In the genomic region with DNA sequence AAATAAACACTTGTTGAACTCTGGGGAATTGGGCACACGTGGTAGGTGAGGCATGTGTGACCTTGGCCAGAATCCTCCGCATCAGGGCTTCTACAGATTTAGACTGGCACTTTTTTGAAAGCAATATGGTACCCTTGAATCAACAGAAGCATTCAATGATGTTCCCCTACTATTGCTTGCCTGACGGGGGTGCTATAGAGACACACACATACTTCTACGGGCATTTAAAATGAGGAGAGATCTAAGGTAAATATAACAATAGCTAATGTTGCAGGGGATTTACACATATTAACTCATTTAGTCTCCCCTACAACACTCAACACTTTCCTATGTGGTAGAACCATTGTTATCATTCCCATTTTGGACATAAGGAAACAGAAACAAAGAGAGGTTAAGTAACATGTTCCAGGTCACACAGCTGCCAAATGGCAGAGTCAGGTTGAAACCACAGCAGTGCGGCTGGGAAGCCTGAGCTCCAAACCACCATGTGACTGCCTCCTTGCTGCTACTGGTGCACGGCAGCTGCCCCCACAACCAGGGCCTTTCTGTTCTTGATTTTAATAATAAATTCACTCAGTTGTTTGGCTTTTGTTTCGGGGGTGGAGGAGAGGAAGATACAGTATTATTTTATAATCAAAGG, we compare ENCODE assay signal across 11 cellular contexts.
A peak's percentile ranks its signal among the peaks of the same experiment; 100 is the strongest.
DNase-seq lines count a peak whose midpoint lies in the region; ATAC-seq and TF ChIP-seq lines count a peak whose summit lies in the region.
"Had no signal": no experiment of that assay in that cellular context is flagged by ENCODE, and none has a peak within 500 bp of the region (broad histone marks: within the 10 kb centered on the region; RNA-seq: fewer than 3 reads in every experiment).

No MANE protein-coding gene starts in this region.

- H3K9me3 ChIP-seq in HEK293 (ENCODE audit: control insufficient read depth, insufficient read depth, low read depth, low read length), result no peaks in the 10 kb centered on the region
- H3K9me3 ChIP-seq in Karpas-422 (ENCODE audit: low read length), result no peaks in the 10 kb centered on the region
- no peaks in the 10 kb centered on the region for H3K9me3 ChIP-seq in tibial artery
- no peaks in the 10 kb centered on the region for H3K9me3 ChIP-seq in uterus
- H3K9me3 ChIP-seq: neutrophil had no signal

- no peaks in the 10 kb centered on the region for H3K4me1 Mint-ChIP-seq in activated naive CD4-positive, alpha-beta T cell treated with anti-CD3 and anti-CD28 coated beads for 36 hours (ENCODE audit: low read depth)
- no peaks in the 10 kb centered on the region for H3K4me1 Mint-ChIP-seq in activated naive CD4-positive, alpha-beta T cell treated with anti-CD3 and anti-CD28 coated beads, Interleukin-2, amount 10 ng/mL, durations not matched to agents 7 days and 5 days

- no peak overlapping the region for H3K4me3 Mint-ChIP-seq in activated naive CD4-positive, alpha-beta T cell treated with anti-CD3 and anti-CD28 coated beads for 36 hours
- no peak overlapping the region for H3K4me3 Mint-ChIP-seq in activated naive CD4-positive, alpha-beta T cell treated with anti-CD3 and anti-CD28 coated beads, Interleukin-2, amount 10 ng/mL, durations not matched to agents 7 days and 5 days

- no peak overlapping the region for H3K9ac ChIP-seq in Karpas-422 (ENCODE audit: low read length)

- H3K27me3 Mint-ChIP-seq in activated naive CD4-positive, alpha-beta T cell treated with anti-CD3 and anti-CD28 coated beads for 36 hours (ENCODE audit: low read depth), result no peaks in the 10 kb centered on the region
- peaks cover 4% of the 10 kb centered on the region for H3K27me3 Mint-ChIP-seq in activated naive CD4-positive, alpha-beta T cell treated with anti-CD3 and anti-CD28 coated beads, Interleukin-2, amount 10 ng/mL, durations not matched to agents 7 days and 5 days

- no peak overlapping the region for H2AFZ ChIP-seq in Karpas-422 (ENCODE audit: low read length)

- H3K4me2 ChIP-seq in Karpas-422 (ENCODE audit: low read depth, low read length, poor library complexity, severe bottlenecking), result no peak overlapping the region

- H3K36me3 Mint-ChIP-seq in activated naive CD4-positive, alpha-beta T cell treated with anti-CD3 and anti-CD28 coated beads for 36 hours (ENCODE audit: low read depth), result no peaks in the 10 kb centered on the region
- H3K36me3 Mint-ChIP-seq in activated naive CD4-positive, alpha-beta T cell treated with anti-CD3 and anti-CD28 coated beads, Interleukin-2, amount 10 ng/mL, durations not matched to agents 7 days and 5 days, result no peaks in the 10 kb centered on the region

- H3K36me3 ChIP-seq in HEK293 (ENCODE audit: control insufficient read depth in 2 of 2, insufficient read depth in 1 of 2, low read length in 2 of 2) (no peaks in the 10 kb centered on the region), Karpas-422 (ENCODE audit: insufficient read depth, low read length) (no peaks in the 10 kb centered on the region), tibial artery (no peaks in the 10 kb centered on the region), uterus (no peaks in the 10 kb centered on the region)
- H3K36me3 ChIP-seq: brain microvascular endothelial cell, neutrophil had no signal

- H3K9me2 ChIP-seq in Karpas-422 (replicated peaks; ENCODE audit: insufficient read depth, low read length), result no peaks in the 10 kb centered on the region

- no peak for TF ChIP-seq POLR2A in uterus (IDR thresholded peaks at IDR 0.05)

- ATAC-seq in stimulated activated naive CD8-positive, alpha-beta T cell treated with anti-CD3 and anti-CD28 coated beads, Interleukin-15, Interleukin-2, amounts not matched to agents 100 U/mL and 50 U/mL, for 24 hours, result peak; percentile 69

- no peak overlapping the region for H3K27ac ChIP-seq in HEK293 (ENCODE audit: extremely low read depth, low read depth, low read length)
- no peak overlapping the region for H3K27ac ChIP-seq in Karpas-422 (ENCODE audit: low read length)
- no peak overlapping the region for H3K27ac ChIP-seq in tibial artery
- no peak overlapping the region for H3K27ac ChIP-seq in uterus
- H3K27ac ChIP-seq: brain microvascular endothelial cell, neutrophil had no signal

- TF ChIP-seq CTCF in HEK293 (tag by site-specific recombination; IDR thresholded peaks at IDR 0.05) (no peak), tibial artery (IDR thresholded peaks at IDR 0.05) (no peak), uterus (IDR thresholded peaks at IDR 0.05) (no peak)

- H3K9me3 Mint-ChIP-seq in activated naive CD4-positive, alpha-beta T cell treated with anti-CD3 and anti-CD28 coated beads for 36 hours, result no peaks in the 10 kb centered on the region
- no peaks in the 10 kb centered on the region for H3K9me3 Mint-ChIP-seq in activated naive CD4-positive, alpha-beta T cell treated with anti-CD3 and anti-CD28 coated beads, Interleukin-2, amount 10 ng/mL, durations not matched to agents 7 days and 5 days

- intact Hi-C loops in activated naive CD4-positive, alpha-beta T cell treated with anti-CD3 and anti-CD28 coated beads for 36 hours (cut with micrococcal nuclease), result no loop called here
- intact Hi-C loops in tibial artery (cut with DNase I; ENCODE audit: low total_unique reads), result no loop called here
- intact Hi-C loops in uterus (cut with DNase I; ENCODE audit: low total_unique reads), result no loop called here

- DNase-seq in activated naive CD4-positive, alpha-beta T cell treated with anti-CD3 and anti-CD28 coated beads for 36 hours, result peak; percentile 22
- DNase-seq in activated naive CD4-positive, alpha-beta T cell treated with anti-CD3 and anti-CD28 coated beads, Interleukin-2, amount 10 ng/mL, durations not matched to agents 7 days and 5 days, result no peak
- DNase-seq in Karpas-422 (peak; percentile 64), tibial artery (no peak), uterus (no peak), T-helper 9 cell (no peak)
- DNase-seq in stimulated activated naive CD8-positive, alpha-beta T cell treated with anti-CD3 and anti-CD28 coated beads, Interleukin-15, Interleukin-2, amounts not matched to agents 100 U/mL and 50 U/mL, for 24 hours, result peak; percentile 24
- DNase-seq: brain microvascular endothelial cell, NCI-H2081 treated with DMSO at 0.1 percent for 48 hours had no signal

- H4K20me1 ChIP-seq in Karpas-422 (ENCODE audit: insufficient read depth, low read depth, low read length), result no peaks in the 10 kb centered on the region

- CTCF ChIA-PET in activated naive CD4-positive, alpha-beta T cell treated with anti-CD3 and anti-CD28 coated beads for 36 hours (lab: Charles Lee), result interaction anchor here (0.6 to 1.7 kb wide), 4 partner anchors 19 to 188 kb away, joined by 3 to 6 read pairs (median 4); no protein-coding TSS in a partner anchor
- CTCF ChIA-PET in activated naive CD4-positive, alpha-beta T cell treated with anti-CD3 and anti-CD28 coated beads, Interleukin-2, amount 10 ng/mL, durations not matched to agents 7 days and 5 days (lab: Charles Lee), result interaction anchor here (0.6 to 1.5 kb wide), 4 partner anchors 19 to 226 kb away, joined by 3 to 4 read pairs (median 3); no protein-coding TSS in a partner anchor
- CTCF ChIA-PET in HEK293 (lab: Yijun Ruan, JAX), result interaction anchor here (0.7 to 1.2 kb wide), 3 partner anchors 14 to 250 kb away, joined by 4 to 5 read pairs (median 4); no protein-coding TSS in a partner anchor

- H3K27me3 ChIP-seq in Karpas-422 (ENCODE audit: low read length) (no peaks in the 10 kb centered on the region), tibial artery (no peaks in the 10 kb centered on the region), uterus (no peaks in the 10 kb centered on the region)
- H3K27me3 ChIP-seq: brain microvascular endothelial cell, neutrophil had no signal

- H3K4me1 ChIP-seq in HEK293 (ENCODE audit: control insufficient read depth, insufficient read depth, low read length), result no peaks in the 10 kb centered on the region
- no peaks in the 10 kb centered on the region for H3K4me1 ChIP-seq in Karpas-422 (ENCODE audit: low read length)
- H3K4me1 ChIP-seq in tibial artery, result no peaks in the 10 kb centered on the region
- no peaks in the 10 kb centered on the region for H3K4me1 ChIP-seq in uterus

- H3K4me3 ChIP-seq in HEK293 (ENCODE audit: low read depth, low read length), result no peak overlapping the region
- no peak overlapping the region for H3K4me3 ChIP-seq in Karpas-422 (ENCODE audit: low read length)
- H3K4me3 ChIP-seq in tibial artery, result no peak overlapping the region
- no peak overlapping the region for H3K4me3 ChIP-seq in uterus

- POLR2A ChIA-PET in HEK293 (lab: Yijun Ruan, JAX), result no interaction called here

- H3K79me2 ChIP-seq in Karpas-422 (ENCODE audit: low read length), result no peaks in the 10 kb centered on the region

- H3K27ac Mint-ChIP-seq in activated naive CD4-positive, alpha-beta T cell treated with anti-CD3 and anti-CD28 coated beads for 36 hours, result no peak overlapping the region
- no peak overlapping the region for H3K27ac Mint-ChIP-seq in activated naive CD4-positive, alpha-beta T cell treated with anti-CD3 and anti-CD28 coated beads, Interleukin-2, amount 10 ng/mL, durations not matched to agents 7 days and 5 days

TF ChIP-seq in HEK293, 187 proteins besides CTCF, POLR2A, EP300 and RAD21:
- TF ChIP-seq SCRT2 (tag by site-specific recombination; IDR thresholded peaks at IDR 0.05) (0 out of 2 replicates have a peak, but pooled peaks have one; percentile 30), SALL2 (tag by site-specific recombination; IDR thresholded peaks at IDR 0.05; ENCODE audit: borderline replicate concordance) (no peak)

Comparison
In these comparisons a context has a peak if more than half of its experiments do, and no peak if none do; other contexts are left out.
1. DNase-seq: peak in activated naive CD4-positive, alpha-beta T cell treated with anti-CD3 and anti-CD28 coated beads for 36 hours (single experiment), Karpas-422 (single experiment) and stimulated activated naive CD8-positive, alpha-beta T cell treated with anti-CD3 and anti-CD28 coated beads, Interleukin-15, Interleukin-2, amounts not matched to agents 100 U/mL and 50 U/mL, for 24 hours (single experiment); none in activated naive CD4-positive, alpha-beta T cell treated with anti-CD3 and anti-CD28 coated beads, Interleukin-2, amount 10 ng/mL, durations not matched to agents 7 days and 5 days (single experiment), tibial artery (0 of 2), uterus (0 of 2) and T-helper 9 cell (single experiment).